In the genomic region with DNA sequence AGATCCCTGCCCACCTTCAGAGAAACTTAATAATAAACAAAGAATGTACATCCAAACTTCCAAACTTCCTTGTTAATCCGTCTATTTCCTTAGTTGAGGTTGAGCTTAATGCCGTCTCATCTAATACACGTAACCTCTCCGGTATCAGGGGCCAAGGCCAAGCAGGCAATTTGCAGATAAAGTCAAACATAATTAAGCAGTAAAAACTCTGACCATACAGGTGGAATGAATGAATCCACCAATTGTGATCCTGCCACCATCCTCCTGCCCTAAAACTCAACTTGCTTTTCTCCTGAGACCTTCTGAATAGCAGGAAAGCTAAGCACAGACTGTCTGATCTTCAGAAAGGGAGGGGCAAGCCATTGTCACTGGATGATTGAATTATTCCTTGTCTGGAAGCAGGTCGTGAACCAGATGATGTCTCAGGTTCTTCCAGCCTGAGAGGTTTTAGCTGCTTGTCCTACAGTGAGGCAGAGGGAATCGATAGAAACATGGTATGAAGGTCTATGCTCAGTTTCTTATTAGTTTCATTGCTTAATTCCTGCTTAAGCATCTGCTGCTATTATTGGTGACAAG, we compare ENCODE assay signal across 17 cellular contexts.
A peak's percentile ranks its signal among the peaks of the same experiment; 100 is the strongest.
DNase-seq lines count a peak whose midpoint lies in the region; ATAC-seq and TF ChIP-seq lines count a peak whose summit lies in the region.
"Had no signal": no experiment of that assay in that cellular context is flagged by ENCODE, and none has a peak within 500 bp of the region (broad histone marks: within the 10 kb centered on the region; RNA-seq: fewer than 3 reads in every experiment).

No MANE protein-coding gene starts in this region.

- WGBS in hepatocyte (ENCODE audit: low lambda C conversion rate, missing lambda C conversion rate): 50% methylated on average over 6 of the region's 6 CpGs
- WGBS in transverse colon (ENCODE audit: low coverage in 1 of 2), 2 donors: 30 to 40% methylated on average over 1 to 6 of the region's 6 CpGs
- 11% methylated on average over 6 of the region's 6 CpGs for WGBS in SK-N-SH (ENCODE audit: low lambda C conversion rate)

- H3K27ac ChIP-seq in hepatocyte (peak overlapping the region; percentile 71), transverse colon (peak overlapping the region in 3 of 4 donors; percentile 35 to 48 (median 36)), SK-N-SH (ENCODE audit: low read depth in 2 of 2, low read length in 1 of 2) (no peak overlapping the region)
- H3K27ac ChIP-seq: BLaER1 had no signal

- H2AFZ ChIP-seq in hepatocyte (no peak overlapping the region), SK-N-SH (ENCODE audit: low read depth) (no peak overlapping the region)

- TF ChIP-seq RAD21 in SK-N-SH (IDR thresholded peaks at IDR 0.05; ENCODE audit: low read length): no peak

- H3K36me3 ChIP-seq in hepatocyte (replicated peaks; ENCODE audit: insufficient read depth, low read depth): no peaks in the 10 kb centered on the region
- no peaks in the 10 kb centered on the region for H3K36me3 ChIP-seq in transverse colon
- no peaks in the 10 kb centered on the region for H3K36me3 ChIP-seq in SK-N-SH (replicated peaks in 1 of 2; ENCODE audit: control insufficient read depth in 1 of 2, insufficient read depth in 2 of 2, low read length in 1 of 2)
- H3K36me3 ChIP-seq: BLaER1 had no signal

- in situ Hi-C loops in transverse colon (cut with MboI; ENCODE audit: low pct_ligation_motif_present in 1 of 4, low pct_unique_long_range_greater_than_20kb in 1 of 4, low sequenced_read_pairs in 3 of 4): no loop called here

- no peak overlapping the region for H3K4me3 ChIP-seq in hepatocyte
- no peak overlapping the region for H3K4me3 ChIP-seq in transverse colon
- no peak overlapping the region for H3K4me3 ChIP-seq in SK-N-SH (ENCODE audit: low read depth in 2 of 2, low read length in 1 of 2)
- H3K4me3 ChIP-seq: BLaER1 had no signal

- POLR2A ChIA-PET in SK-N-SH (lab: Yijun Ruan, JAX): no interaction called here

- no peak for TF ChIP-seq POLR2A in transverse colon (IDR thresholded peaks at IDR 0.05)

- H3K79me2 ChIP-seq in hepatocyte (no peaks in the 10 kb centered on the region), SK-N-SH (ENCODE audit: insufficient read depth) (no peaks in the 10 kb centered on the region)

- peaks cover 4% of the 10 kb centered on the region for H3K27me3 Mint-ChIP-seq in nephron progenitor cell (ENCODE audit: low read depth, poor library complexity)
- H3K27me3 Mint-ChIP-seq: CD4-positive, alpha-beta memory T cell had no signal

- peak overlapping the region; percentile 81 for H3K27ac Mint-ChIP-seq in nephron progenitor cell
- H3K27ac Mint-ChIP-seq: CD14-positive monocyte; CD4-positive, alpha-beta memory T cell; H9 had no signal

- no peaks in the 10 kb centered on the region for H3K9me2 ChIP-seq in hepatocyte (replicated peaks; ENCODE audit: insufficient read depth)
- H3K9me2 ChIP-seq in SK-N-SH: no peaks in the 10 kb centered on the region

- TF ChIP-seq CTCF in hepatocyte (IDR thresholded peaks at IDR 0.05; ENCODE audit: poor library complexity) (no peak), nephron progenitor cell (IDR thresholded peaks at IDR 0.05) (no peak), transverse colon (IDR thresholded peaks at IDR 0.05) (no peak), SK-N-SH (IDR thresholded peaks at IDR 0.05) (no peak)

- H3K36me3 Mint-ChIP-seq in nephron progenitor cell (ENCODE audit: low read depth): no peaks in the 10 kb centered on the region
- H3K36me3 Mint-ChIP-seq: CD14-positive monocyte; CD4-positive, alpha-beta memory T cell had no signal

- H3K27me3 ChIP-seq in hepatocyte (peaks cover 2% of the 10 kb centered on the region), transverse colon (no peaks in the 10 kb centered on the region), SK-N-SH (ENCODE audit: insufficient read depth) (no peaks in the 10 kb centered on the region)
- H3K27me3 ChIP-seq: BLaER1 had no signal

- TF ChIP-seq EP300 in transverse colon (IDR thresholded peaks at IDR 0.05; ENCODE audit: low read depth): no peak
- no peak for TF ChIP-seq EP300 in SK-N-SH (IDR thresholded peaks at IDR 0.05; ENCODE audit: borderline replicate concordance in 1 of 2, low read depth in 1 of 2, low read length in 1 of 2)

- DNase-seq in SK-N-DZ (ENCODE audit: low spot score) (peak; percentile 92), hepatocyte (ENCODE audit: low spot score) (peak; percentile 22), nephron progenitor cell (no peak), transverse colon (peak; percentile 65), SK-N-SH (no peak), NCI-H1092 treated with DMSO at 0.1 percent for 48 hours (lab: John Stamatoyannopoulos, UW) (no peak), UCSD-AML1 (lab: John Stamatoyannopoulos, UW; ENCODE audit: unreplicated experiment) (no peak)
- DNase-seq: AML-193; CD4-positive, alpha-beta memory T cell; DMS153; DMS79; GDM1; GOT3; H9 had no signal

- H4K20me1 ChIP-seq in hepatocyte (ENCODE audit: insufficient read depth, poor library complexity, severe bottlenecking) (no peaks in the 10 kb centered on the region), SK-N-SH (ENCODE audit: insufficient read depth) (no peaks in the 10 kb centered on the region)
- H4K20me1 ChIP-seq: BLaER1 had no signal

- intact Hi-C loops in transverse colon (cut with DNase I; ENCODE audit: low total_unique reads): no loop called here

- no peak overlapping the region for H3K4me2 ChIP-seq in hepatocyte
- no peak overlapping the region for H3K4me2 ChIP-seq in SK-N-SH
- H3K4me2 ChIP-seq: BLaER1 had no signal

- H3K9ac ChIP-seq in SK-N-SH: no peak overlapping the region
- H3K9ac ChIP-seq: BLaER1 had no signal

- ATAC-seq in GM18868 (IDR thresholded peaks at IDR 0.05; ENCODE audit: unreplicated experiment): no peak

- H3F3A ChIP-seq in SK-N-SH (replicated peaks; ENCODE audit: insufficient read depth): no peaks in the 10 kb centered on the region

- H3K9me3 ChIP-seq in hepatocyte (ENCODE audit: low read depth) (no peaks in the 10 kb centered on the region), transverse colon (no peaks in the 10 kb centered on the region), SK-N-SH (no peaks in the 10 kb centered on the region)
- H3K9me3 ChIP-seq: BLaER1 had no signal

- H3K4me3 Mint-ChIP-seq in nephron progenitor cell: no peak overlapping the region
- H3K4me3 Mint-ChIP-seq: CD14-positive monocyte; CD4-positive, alpha-beta memory T cell; H9 had no signal

- no peaks in the 10 kb centered on the region for H3K4me1 ChIP-seq in hepatocyte (ENCODE audit: insufficient read depth)
- H3K4me1 ChIP-seq in transverse colon: peaks cover 0 to 7% (median 0%) of the 10 kb centered on the region in 4 donors
- peaks cover 0 to 33% of the 10 kb centered on the region in 2 experiments; a peak in 2 of 4 replicates for H3K4me1 ChIP-seq in SK-N-SH (ENCODE audit: control insufficient read depth in 1 of 2, insufficient read depth in 2 of 2, low read depth in 1 of 2, low read length in 1 of 2)
- H3K4me1 ChIP-seq: BLaER1 had no signal

- CTCF ChIA-PET in SK-N-SH (lab: Yijun Ruan, JAX): interaction anchor here (1.0 to 1.2 kb wide), 2 partner anchors 9 to 44 kb away, joined by 3 read pairs; no protein-coding TSS in a partner anchor

- no peaks in the 10 kb centered on the region for H3K9me3 Mint-ChIP-seq in nephron progenitor cell
- H3K9me3 Mint-ChIP-seq: H9 had no signal

- H3K4me1 Mint-ChIP-seq in nephron progenitor cell: peaks cover 59% of the 10 kb centered on the region
- H3K4me1 Mint-ChIP-seq: CD14-positive monocyte; CD4-positive, alpha-beta memory T cell had no signal

TF ChIP-seq in SK-N-SH, 30 proteins besides CTCF, POLR2A, EP300 and RAD21:
- TF ChIP-seq RFX5 (IDR thresholded peaks at IDR 0.05; ENCODE audit: low read length): no peak
- no peak for TF ChIP-seq MEF2A (IDR thresholded peaks at IDR 0.05; ENCODE audit: borderline replicate concordance, low read depth)
- TF ChIP-seq TAF1 (IDR thresholded peaks at IDR 0.05; ENCODE audit: borderline replicate concordance, low read depth, low read length): no peak
- TF ChIP-seq SIN3A (IDR thresholded peaks at IDR 0.05; ENCODE audit: borderline replicate concordance, low read depth, low read length): no peak
- TF ChIP-seq FOXM1 (IDR thresholded peaks at IDR 0.05; ENCODE audit: low read depth): no peak

Comparison
In these comparisons a context has a peak if more than half of its experiments do, and no peak if none do; other contexts are left out.
1. DNase-seq: peak in SK-N-DZ (single experiment), hepatocyte (single experiment) and transverse colon (single experiment); none in nephron progenitor cell (single experiment), SK-N-SH (single experiment), NCI-H1092 treated with DMSO at 0.1 percent for 48 hours (single experiment) and UCSD-AML1 (single experiment).
2. H3K27ac ChIP-seq: peak in hepatocyte (single experiment) and transverse colon (3 of 4); none in SK-N-SH (0 of 2).